Comparison of ENCODE assay signal across 17 cellular contexts in the genomic region with DNA sequence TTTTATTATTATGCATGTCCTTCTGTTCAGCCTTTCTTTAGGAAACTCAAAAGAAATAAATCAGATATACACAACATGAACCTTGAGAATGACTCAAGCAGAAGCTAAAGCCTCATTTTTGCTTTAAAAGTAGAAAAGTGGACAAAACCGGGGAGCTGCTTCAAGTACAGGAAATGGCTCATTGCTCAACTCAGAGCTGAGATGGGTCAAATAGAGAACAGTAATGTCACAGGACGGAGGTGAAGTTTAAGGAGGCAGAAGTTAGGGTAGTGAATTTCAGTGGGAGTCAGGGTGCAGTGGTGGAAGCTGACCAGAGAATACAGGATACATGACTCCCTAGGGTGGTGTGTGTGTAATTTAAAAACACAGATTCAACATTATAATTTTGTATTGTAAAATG. TPM values are rescaled to one million over a fixed set of nuclear protein-coding genes. Genes with fewer than 3 reads are reported as not detected.
DNase-seq lines count a peak whose midpoint lies in the region; ATAC-seq, FAIRE-seq and TF ChIP-seq lines count a peak whose summit lies in the region.
"Had no signal": no experiment of that assay in that cellular context is flagged by ENCODE, and none has a peak within 500 bp of the region (broad histone marks: within the 10 kb centered on the region; RNA-seq: fewer than 3 reads in every experiment).

No MANE protein-coding gene starts in this region.

- H3K36me3 ChIP-seq in astrocyte (ENCODE audit: insufficient read depth, low read length) (no peaks in the 10 kb centered on the region), kidney (ENCODE audit: control insufficient read depth in 1 of 2, insufficient read depth in 2 of 2, low read length in 2 of 2) (no peaks in the 10 kb centered on the region)

- CTCF ChIA-PET in activated CD4-positive, alpha-beta memory T cell treated with anti-CD3 and anti-CD28 coated beads for 36 hours (lab: Charles Lee): no interaction called here

- no peak overlapping the region for H2AFZ ChIP-seq in astrocyte (ENCODE audit: low read depth, low read length)

- H3K9ac ChIP-seq in astrocyte (ENCODE audit: low read length) (no peak overlapping the region), kidney (ENCODE audit: low read length in 2 of 2) (no peak overlapping the region)
- H3K9ac ChIP-seq: KMS-11 had no signal

- DNase-seq in EL (peak; percentile 19), Kasumi-1 (lab: John Stamatoyannopoulos, UW) (peak; percentile 22 to 48), astrocyte (ENCODE audit: low read depth) (no peak), kidney (no peak)
- no peak for DNase-seq in natural killer cell treated with Interleukin-12 subunit alpha and Interleukin-12 subunit beta and Interleukin-15 and Interleukin-18, amount 100 ng/mL, for 72 hours (ENCODE audit: low spot score)
- DNase-seq in effector memory CD8-positive, alpha-beta T cell: no peak
- no peak for DNase-seq in activated CD4-positive, alpha-beta T cell treated with anti-CD3 and anti-CD28 coated beads, Interleukin-2, amount 50 U/mL, for 48 hours
- DNase-seq in activated CD4-positive, alpha-beta memory T cell treated with anti-CD3 and anti-CD28 coated beads for 36 hours: no peak
- DNase-seq: activated CD8-positive, alpha-beta memory T cell treated with anti-CD3 and anti-CD28 coated beads for 24 hours; CD4-positive, alpha-beta T cell; cerebellar nuclear complex; hypothalamus; naive B cell; NCI-H187 treated with DMSO at 0.1 percent for 48 hours; Right ventricle myocardium superior had no signal

- FAIRE-seq in astrocyte (lab: Jason Lieb, UNC): no peak
- FAIRE-seq in kidney (lab: Jason Lieb, UNC): no peak
- FAIRE-seq: H1 had no signal

- H3K27me3 Mint-ChIP-seq in astrocyte (ENCODE audit: low read depth, unreplicated experiment): no peaks in the 10 kb centered on the region
- no peaks in the 10 kb centered on the region for H3K27me3 Mint-ChIP-seq in natural killer cell treated with Interleukin-12 subunit alpha and Interleukin-12 subunit beta and Interleukin-15 and Interleukin-18, amount 100 ng/mL, for 72 hours
- H3K27me3 Mint-ChIP-seq in effector memory CD8-positive, alpha-beta T cell: no peaks in the 10 kb centered on the region
- H3K27me3 Mint-ChIP-seq in activated CD4-positive, alpha-beta memory T cell treated with anti-CD3 and anti-CD28 coated beads for 36 hours: no peaks in the 10 kb centered on the region
- H3K27me3 Mint-ChIP-seq: CD4-positive, alpha-beta T cell; naive B cell had no signal

- POLR2A ChIA-PET in activated CD4-positive, alpha-beta memory T cell treated with anti-CD3 and anti-CD28 coated beads for 36 hours (lab: Charles Lee): no interaction called here

- no peaks in the 10 kb centered on the region for H3K9me3 Mint-ChIP-seq in astrocyte (ENCODE audit: unreplicated experiment)
- no peaks in the 10 kb centered on the region for H3K9me3 Mint-ChIP-seq in natural killer cell treated with Interleukin-12 subunit alpha and Interleukin-12 subunit beta and Interleukin-15 and Interleukin-18, amount 100 ng/mL, for 72 hours
- no peaks in the 10 kb centered on the region for H3K9me3 Mint-ChIP-seq in effector memory CD8-positive, alpha-beta T cell
- no peaks in the 10 kb centered on the region for H3K9me3 Mint-ChIP-seq in activated CD4-positive, alpha-beta memory T cell treated with anti-CD3 and anti-CD28 coated beads for 36 hours
- H3K9me3 Mint-ChIP-seq: CD4-positive, alpha-beta T cell had no signal

- H3K79me2 ChIP-seq in astrocyte (ENCODE audit: insufficient read depth, low read length): no peaks in the 10 kb centered on the region

- H3K4me1 ChIP-seq in astrocyte (ENCODE audit: insufficient read depth, low read length): no peaks in the 10 kb centered on the region
- H3K4me1 ChIP-seq in kidney (ENCODE audit: control insufficient read depth in 1 of 2, insufficient read depth in 1 of 2, low read depth in 1 of 2, low read length in 2 of 2): no peaks in the 10 kb centered on the region

- H3K36me3 Mint-ChIP-seq in astrocyte (ENCODE audit: low read depth, unreplicated experiment): no peaks in the 10 kb centered on the region
- no peaks in the 10 kb centered on the region for H3K36me3 Mint-ChIP-seq in natural killer cell treated with Interleukin-12 subunit alpha and Interleukin-12 subunit beta and Interleukin-15 and Interleukin-18, amount 100 ng/mL, for 72 hours
- H3K36me3 Mint-ChIP-seq in effector memory CD8-positive, alpha-beta T cell (ENCODE audit: insufficient read depth): no peaks in the 10 kb centered on the region
- H3K36me3 Mint-ChIP-seq in activated CD4-positive, alpha-beta memory T cell treated with anti-CD3 and anti-CD28 coated beads for 36 hours: no peaks in the 10 kb centered on the region
- H3K36me3 Mint-ChIP-seq: naive B cell had no signal

- H3K4me3 ChIP-seq in astrocyte (ENCODE audit: insufficient read depth, low read depth, low read length) (no peak overlapping the region), kidney (ENCODE audit: low read length in 2 of 2) (no peak overlapping the region)

- intact Hi-C loops in kidney (cut with DNase I): no loop called here
- intact Hi-C loops in activated CD4-positive, alpha-beta memory T cell treated with anti-CD3 and anti-CD28 coated beads for 36 hours (cut with micrococcal nuclease): no loop called here

- peak overlapping the region; percentile 12 for H3K4me2 ChIP-seq in astrocyte (ENCODE audit: low read length)
- H3K4me2 ChIP-seq: KMS-11 had no signal

- ATAC-seq in natural killer cell treated with Interleukin-12 subunit alpha and Interleukin-12 subunit beta and Interleukin-15 and Interleukin-18, amount 100 ng/mL, for 72 hours: peak; percentile 66 to 76
- ATAC-seq in effector memory CD8-positive, alpha-beta T cell (replicated peaks): no peak

- TF ChIP-seq CTCF in astrocyte (IDR thresholded peaks at IDR 0.05; ENCODE audit: insufficient read depth, low read depth, low read length) (no peak), kidney (IDR thresholded peaks at IDR 0.05; ENCODE audit: borderline replicate concordance, extremely low read depth, insufficient read depth) (no peak)

- no peaks in the 10 kb centered on the region for H3K27me3 ChIP-seq in astrocyte (ENCODE audit: insufficient read depth, low read length)

- no peaks in the 10 kb centered on the region for H3K9me3 ChIP-seq in astrocyte (ENCODE audit: insufficient read depth, low read depth, low read length)
- H3K9me3 ChIP-seq in kidney (ENCODE audit: control insufficient read depth in 1 of 2, low read length in 2 of 2): no peaks in the 10 kb centered on the region

- no peaks in the 10 kb centered on the region for H4K20me1 ChIP-seq in astrocyte (ENCODE audit: insufficient read depth, low read length)

- H3K27ac ChIP-seq in astrocyte (ENCODE audit: low read depth, low read length) (no peak overlapping the region), kidney (ENCODE audit: low read depth in 2 of 2, low read length in 2 of 2) (no peak overlapping the region)
- H3K27ac ChIP-seq: KMS-11 had no signal

- H3K4me3 Mint-ChIP-seq in astrocyte (ENCODE audit: unreplicated experiment): no peak overlapping the region
- peak overlapping the region; percentile 41 for H3K4me3 Mint-ChIP-seq in natural killer cell treated with Interleukin-12 subunit alpha and Interleukin-12 subunit beta and Interleukin-15 and Interleukin-18, amount 100 ng/mL, for 72 hours
- no peak overlapping the region for H3K4me3 Mint-ChIP-seq in effector memory CD8-positive, alpha-beta T cell
- no peak overlapping the region for H3K4me3 Mint-ChIP-seq in activated CD4-positive, alpha-beta memory T cell treated with anti-CD3 and anti-CD28 coated beads for 36 hours
- H3K4me3 Mint-ChIP-seq: CD4-positive, alpha-beta T cell; naive B cell had no signal

- H3K4me1 Mint-ChIP-seq in astrocyte (ENCODE audit: low read depth, unreplicated experiment): no peaks in the 10 kb centered on the region
- peaks cover 25 to 28% of the 10 kb centered on the region in 2 donors for H3K4me1 Mint-ChIP-seq in natural killer cell treated with Interleukin-12 subunit alpha and Interleukin-12 subunit beta and Interleukin-15 and Interleukin-18, amount 100 ng/mL, for 72 hours (ENCODE audit: low read depth in 2 of 2)
- peaks cover 22 to 25% of the 10 kb centered on the region in 2 donors for H3K4me1 Mint-ChIP-seq in effector memory CD8-positive, alpha-beta T cell (ENCODE audit: low read depth in 2 of 2)
- H3K4me1 Mint-ChIP-seq in activated CD4-positive, alpha-beta memory T cell treated with anti-CD3 and anti-CD28 coated beads for 36 hours (ENCODE audit: low read depth): peaks cover 26% of the 10 kb centered on the region

- H3K27ac Mint-ChIP-seq in astrocyte (ENCODE audit: unreplicated experiment): no peak overlapping the region
- peak overlapping the region; percentile 22 to 47 for H3K27ac Mint-ChIP-seq in natural killer cell treated with Interleukin-12 subunit alpha and Interleukin-12 subunit beta and Interleukin-15 and Interleukin-18, amount 100 ng/mL, for 72 hours
- H3K27ac Mint-ChIP-seq in effector memory CD8-positive, alpha-beta T cell: no peak overlapping the region
- H3K27ac Mint-ChIP-seq in activated CD4-positive, alpha-beta memory T cell treated with anti-CD3 and anti-CD28 coated beads for 36 hours: no peak overlapping the region
- H3K27ac Mint-ChIP-seq: CD4-positive, alpha-beta T cell had no signal

RNA-seq across cellular contexts. Expression of a gene that starts 22.2 kb away (rescaled TPM):
- 11.5 and 12.4 TPM in 2 replicates for total RNA-seq in astrocyte
- 10 to 100 TPM; 19.1 to 29.4 TPM for total RNA-seq in natural killer cell treated with Interleukin-12 subunit alpha and Interleukin-12 subunit beta and Interleukin-15 and Interleukin-18, amount 100 ng/mL, for 72 hours
- total RNA-seq in kidney: 26.3 TPM
- 14.7 TPM for polyA plus RNA-seq in kidney (ENCODE audit: insufficient read depth, low read depth, low replicate concordance)
- total RNA-seq in activated CD4-positive, alpha-beta memory T cell treated with anti-CD3 and anti-CD28 coated beads for 36 hours: 10 to 100 TPM; 22.7 to 23.6 TPM

Comparison
In these comparisons a context has a peak if more than half of its experiments do, and no peak if none do; other contexts are left out.
1. DNase-seq: peak in EL (single experiment) and Kasumi-1 (2 of 2); none in astrocyte (single experiment), natural killer cell treated with Interleukin-12 subunit alpha and Interleukin-12 subunit beta and Interleukin-15 and Interleukin-18, amount 100 ng/mL, for 72 hours (single experiment), effector memory CD8-positive, alpha-beta T cell (0 of 3), activated CD4-positive, alpha-beta T cell treated with anti-CD3 and anti-CD28 coated beads, Interleukin-2, amount 50 U/mL, for 48 hours (0 of 2), kidney (single experiment) and activated CD4-positive, alpha-beta memory T cell treated with anti-CD3 and anti-CD28 coated beads for 36 hours (single experiment).
2. H3K27ac Mint-ChIP-seq: peak in natural killer cell treated with Interleukin-12 subunit alpha and Interleukin-12 subunit beta and Interleukin-15 and Interleukin-18, amount 100 ng/mL, for 72 hours (2 of 2); none in astrocyte (single experiment), effector memory CD8-positive, alpha-beta T cell (0 of 2) and activated CD4-positive, alpha-beta memory T cell treated with anti-CD3 and anti-CD28 coated beads for 36 hours (single experiment).